ENCODE assay signal across 10 cellular contexts in the genomic region with DNA sequence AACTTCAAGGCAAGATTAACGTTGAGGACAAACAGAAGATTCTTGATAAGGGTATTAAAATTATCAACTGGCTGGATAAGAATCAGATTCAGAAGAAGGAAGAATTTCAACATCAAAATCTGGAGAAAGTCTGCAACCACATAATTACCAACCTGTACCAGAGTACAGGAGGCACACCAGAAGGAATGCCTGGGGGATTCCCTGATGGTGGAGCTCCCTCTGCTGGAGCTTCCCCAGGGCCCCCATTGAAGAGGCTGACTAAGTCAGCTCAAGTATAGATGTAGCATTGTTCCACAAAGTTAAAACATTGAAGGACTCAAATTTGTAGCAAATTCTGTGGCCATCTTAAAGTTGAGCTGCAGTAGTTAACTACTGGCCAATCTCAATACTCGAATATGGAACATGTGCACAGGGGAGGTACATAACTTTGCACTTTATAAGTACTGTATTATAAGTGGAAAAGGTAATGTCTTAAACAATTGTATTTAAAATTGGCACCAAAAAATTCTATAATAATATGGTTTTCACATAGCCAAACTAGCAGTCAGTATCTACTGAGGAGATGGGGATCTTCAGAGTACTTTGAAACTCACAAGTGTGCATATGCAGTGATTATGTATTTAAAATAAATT.
A peak's percentile ranks its signal among the peaks of the same experiment; 100 is the strongest.
DNase-seq lines count a peak whose midpoint lies in the region; ATAC-seq and TF ChIP-seq lines count a peak whose summit lies in the region.
"Had no signal": no experiment of that assay in that cellular context is flagged by ENCODE, and none has a peak within 500 bp of the region (broad histone marks: within the 10 kb centered on the region; RNA-seq: fewer than 3 reads in every experiment).

No MANE protein-coding gene starts in this region.

- intact Hi-C loops in ascending aorta (cut with DNase I), result loop anchor here (2.0 kb wide), 1 partner anchor 29 kb away; no protein-coding TSS in a partner anchor
- intact Hi-C loops in CD4-positive, alpha-beta memory T cell (cut with micrococcal nuclease), result no loop called here

- H3K4me1 Mint-ChIP-seq in mesothelial cell of epicardium, result peaks cover 4% of the 10 kb centered on the region
- H3K4me1 Mint-ChIP-seq in CD4-positive, alpha-beta memory T cell, result no peaks in the 10 kb centered on the region
- H3K4me1 Mint-ChIP-seq: naive B cell had no signal

- TF ChIP-seq CTCF in ascending aorta (IDR thresholded peaks at IDR 0.05) (peak in 2 of 3 experiments; percentile 26 to 39), mesothelial cell of epicardium (IDR thresholded peaks at IDR 0.05; ENCODE audit: unreplicated experiment) (no peak)

- no peak overlapping the region for H3K27ac ChIP-seq in ascending aorta
- no peak overlapping the region for H3K27ac ChIP-seq in CD4-positive, alpha-beta memory T cell (ENCODE audit: low read depth, low read length)

- no peak overlapping the region for H3K4me3 ChIP-seq in ascending aorta
- no peak overlapping the region for H3K4me3 ChIP-seq in CD4-positive, alpha-beta memory T cell (ENCODE audit: low read length in 2 of 2)

- peaks cover 10% of the 10 kb centered on the region for H3K9me3 Mint-ChIP-seq in mesothelial cell of epicardium
- no peaks in the 10 kb centered on the region for H3K9me3 Mint-ChIP-seq in CD4-positive, alpha-beta memory T cell
- H3K9me3 Mint-ChIP-seq: T-helper 1 cell treated with Interleukin-12 subunit alpha and Interleukin-12 subunit beta and Interleukin-4 antibody, amounts not matched to agents 30 μg/mL and 1 μg/mL, for 36 hours had no signal

- no peaks in the 10 kb centered on the region for H3K36me3 Mint-ChIP-seq in mesothelial cell of epicardium
- H3K36me3 Mint-ChIP-seq in CD4-positive, alpha-beta memory T cell, result no peaks in the 10 kb centered on the region
- H3K36me3 Mint-ChIP-seq: naive B cell had no signal

- POLR2A ChIA-PET in CD4-positive, alpha-beta memory T cell (lab: Charles Lee; ENCODE audit: partially characterized antibody), result no interaction called here

- CTCF ChIA-PET in CD4-positive, alpha-beta memory T cell (lab: Charles Lee; ENCODE audit: partially characterized antibody), result no interaction called here

- peak; percentile 17 for DNase-seq in DMS53 treated with DMSO at 0.1 percent for 48 hours (lab: John Stamatoyannopoulos, UW; ENCODE audit: unreplicated experiment)
- DNase-seq in GM19240 (ENCODE audit: insufficient read length, low spot score), result peak; percentile 20
- no peak for DNase-seq in ascending aorta (ENCODE audit: low spot score in 2 of 2)
- DNase-seq in left lobe of liver (ENCODE audit: low spot score), result no peak
- no peak for DNase-seq in mesothelial cell of epicardium (ENCODE audit: low spot score in 2 of 2, unreplicated experiment in 2 of 2)
- DNase-seq in CD4-positive, alpha-beta memory T cell, result no peak
- DNase-seq in GOT3 (lab: John Stamatoyannopoulos, UW), result no peak
- DNase-seq: naive B cell had no signal

- no peak overlapping the region for H3K27ac Mint-ChIP-seq in mesothelial cell of epicardium
- H3K27ac Mint-ChIP-seq in CD4-positive, alpha-beta memory T cell, result no peak overlapping the region
- H3K27ac Mint-ChIP-seq: naive B cell; T-helper 1 cell treated with Interleukin-12 subunit alpha and Interleukin-12 subunit beta and Interleukin-4 antibody, amounts not matched to agents 30 μg/mL and 1 μg/mL, for 36 hours had no signal

- no peaks in the 10 kb centered on the region for H3K9me3 ChIP-seq in ascending aorta
- H3K9me3 ChIP-seq in CD4-positive, alpha-beta memory T cell (ENCODE audit: control insufficient read depth in 1 of 2, low read length in 2 of 2), result no peaks in the 10 kb centered on the region

- H3K4me3 Mint-ChIP-seq in mesothelial cell of epicardium, result no peak overlapping the region
- no peak overlapping the region for H3K4me3 Mint-ChIP-seq in CD4-positive, alpha-beta memory T cell
- H3K4me3 Mint-ChIP-seq: naive B cell; T-helper 1 cell treated with Interleukin-12 subunit alpha and Interleukin-12 subunit beta and Interleukin-4 antibody, amounts not matched to agents 30 μg/mL and 1 μg/mL, for 36 hours had no signal

- peak; percentile 89 for ATAC-seq in HG03432 (IDR thresholded peaks at IDR 0.05; ENCODE audit: unreplicated experiment)
- ATAC-seq in left lobe of liver, result peak; percentile 84

- H3K27me3 Mint-ChIP-seq in mesothelial cell of epicardium (ENCODE audit: low read depth), result no peaks in the 10 kb centered on the region
- peaks cover 0 to 2% of the 10 kb centered on the region in 2 donors for H3K27me3 Mint-ChIP-seq in CD4-positive, alpha-beta memory T cell
- H3K27me3 Mint-ChIP-seq: naive B cell had no signal

- peaks cover 4 to 16% of the 10 kb centered on the region in 2 donors for H3K4me1 ChIP-seq in ascending aorta
- H3K4me1 ChIP-seq in CD4-positive, alpha-beta memory T cell (ENCODE audit: insufficient read depth, low read length), result no peaks in the 10 kb centered on the region

- no peaks in the 10 kb centered on the region for H3K36me3 ChIP-seq in ascending aorta
- no peaks in the 10 kb centered on the region for H3K36me3 ChIP-seq in CD4-positive, alpha-beta memory T cell (ENCODE audit: insufficient read depth, low read length)

- H3K27me3 ChIP-seq in ascending aorta, result no peaks in the 10 kb centered on the region
- H3K27me3 ChIP-seq in CD4-positive, alpha-beta memory T cell (ENCODE audit: insufficient read depth, low read length), result no peaks in the 10 kb centered on the region

Comparison
In these comparisons a context has a peak if more than half of its experiments do, and no peak if none do; other contexts are left out.
1. DNase-seq: peak in DMS53 treated with DMSO at 0.1 percent for 48 hours (single experiment) and GM19240 (single experiment); none in ascending aorta (0 of 2), left lobe of liver (single experiment), mesothelial cell of epicardium (0 of 2), CD4-positive, alpha-beta memory T cell (0 of 5) and GOT3 (single experiment).